8 cellular contexts compared by ENCODE assay signal in the genomic region with DNA sequence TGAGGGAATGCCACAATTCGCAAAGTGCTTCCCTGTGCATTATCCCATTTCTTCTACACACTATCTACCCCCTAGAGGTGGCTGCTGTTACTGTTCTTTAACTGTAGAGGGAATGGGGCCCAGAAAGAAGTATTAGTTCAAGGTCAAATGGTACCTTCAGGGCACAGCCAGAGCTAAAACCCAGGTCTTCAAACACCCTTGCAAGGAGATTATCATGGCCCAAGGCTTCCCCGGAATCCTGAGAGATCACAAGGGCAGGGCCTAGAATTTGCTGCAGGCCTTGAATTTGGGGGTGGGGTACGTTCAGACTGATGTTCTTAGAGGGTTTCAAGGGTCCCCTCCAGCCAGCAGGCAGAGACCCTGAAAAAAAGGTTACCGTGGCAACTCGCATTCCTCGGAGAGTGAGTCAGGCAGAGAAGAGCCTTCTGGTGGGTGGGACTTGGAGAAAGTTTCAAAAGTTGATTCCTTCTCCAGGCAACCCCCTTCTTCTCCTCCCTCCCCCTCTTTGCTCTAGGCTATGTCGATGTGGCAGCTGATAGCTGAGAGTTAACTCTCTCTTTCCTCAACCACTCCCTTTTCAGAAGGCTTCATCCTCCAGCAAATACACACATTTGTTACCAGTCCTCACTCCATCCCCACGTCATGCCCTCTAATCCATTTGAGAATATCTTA. TPM values are rescaled to one million over a fixed set of nuclear protein-coding genes. Genes with fewer than 3 reads are reported as not detected.
A peak's percentile ranks its signal among the peaks of the same experiment; 100 is the strongest.
DNase-seq lines count a peak whose midpoint lies in the region; ATAC-seq, FAIRE-seq and TF ChIP-seq lines count a peak whose summit lies in the region.

No MANE protein-coding gene starts in this region.

- H3K4me3 ChIP-seq in GM12878 (peak overlapping the region; percentile 88), subcutaneous abdominal adipose tissue (ENCODE audit: low read depth in 1 of 5, low read length in 5 of 5) (peak overlapping the region; percentile 81 to 99 (median 86))

- H2AFZ ChIP-seq in GM12878 (ENCODE audit: control insufficient read depth, low read depth, low read length) = no peak overlapping the region

- 80% methylated on average over 7 of the region's 8 CpGs for WGBS in GM12878 (ENCODE audit: insufficient coverage, insufficient replicate concordance, low lambda C conversion rate, missing lambda C conversion rate)

- CTCF ChIA-PET in GM12878 (lab: Yijun Ruan, JAX) = interaction anchor here (0.6 to 4.5 kb wide), 7 partner anchors 10 to 459 kb away, joined by 3 to 23 read pairs (median 4); no protein-coding TSS in a partner anchor

- RAD21 ChIA-PET in GM12878 (lab: Charles Lee; ENCODE audit: unreplicated experiment) = interaction anchor here (1.2 to 1.4 kb wide), 3 partner anchors 27 to 55 kb away, joined by 4 read pairs; no protein-coding TSS in a partner anchor

- H3K9me3 ChIP-seq in GM12878 (replicated peaks; ENCODE audit: control insufficient read depth, insufficient read depth, low read length) (no peaks in the 10 kb centered on the region), subcutaneous abdominal adipose tissue (ENCODE audit: control insufficient read depth in 5 of 5, low read length in 5 of 5) (no peaks in the 10 kb centered on the region)

- no peaks in the 10 kb centered on the region for H4K20me1 ChIP-seq in GM12878 (ENCODE audit: control insufficient read depth, insufficient read depth)

- H3K79me2 ChIP-seq in GM12878 (ENCODE audit: control insufficient read depth, insufficient read depth, low read length) = peaks cover 33% of the 10 kb centered on the region

- in situ Hi-C loops in GM12878 (cut with MboI) = no loop called here

- no peak for TF ChIP-seq RAD21 in GM12878 (IDR thresholded peaks at IDR 0.05; ENCODE audit: insufficient read depth, low read depth, low read length)

- DNase-seq in HK-2 (ENCODE audit: unreplicated experiment) = peak; percentile 58
- DNase-seq in GM12878 (ENCODE audit: low read depth, low spot score) = no peak
- DNase-seq in iPS-NIHi7 (ENCODE audit: extremely low spot score) = peak; percentile 66
- DNase-seq in activated T-cell treated with anti-CD3 and anti-CD28 coated beads, Interleukin-2, amount 50 U/mL, for 1 hour = no peak
- no peak for DNase-seq in NCI-H2171 (lab: John Stamatoyannopoulos, UW)

- SMC1A ChIA-PET in GM12878 (lab: Charles Lee; ENCODE audit: uncharacterized antibody, unreplicated experiment) = interaction anchor here (0.6 to 1.9 kb wide), 7 partner anchors 11 to 197 kb away, joined by 3 to 5 read pairs (median 3); no protein-coding TSS in a partner anchor

- FAIRE-seq in GM12878 (lab: Jason Lieb, UNC) = no peak

- no peak for TF ChIP-seq POLR2A in GM12878 (IDR thresholded peaks at IDR 0.05; ENCODE audit: low read depth, low read length)

- H3K36me3 ChIP-seq in GM12878 (ENCODE audit: control insufficient read depth in 2 of 2, insufficient read depth in 2 of 2, low read length in 1 of 2) (no peaks in the 10 kb centered on the region), subcutaneous abdominal adipose tissue (ENCODE audit: control insufficient read depth in 5 of 5, insufficient read depth in 5 of 5, low read length in 5 of 5) (peaks cover 9 to 23% (median 17%) of the 10 kb centered on the region in 5 donors)

- TF ChIP-seq CTCF in GM12878 (IDR thresholded peaks at IDR 0.05 in 2 of 3, conservative IDR thresholded peaks at IDR 0.05 in 1 of 3; ENCODE audit: control insufficient read depth in 2 of 3, extremely low read depth in 1 of 3, insufficient read depth in 1 of 3, low read depth in 3 of 3, low read length in 3 of 3) = peak; percentile 0 to 40 (median 27); a peak in 3 of 6 replicates

- peaks cover 10% of the 10 kb centered on the region for H3K4me1 ChIP-seq in GM12878 (ENCODE audit: control insufficient read depth, insufficient read depth, low read length)
- H3K4me1 ChIP-seq in subcutaneous abdominal adipose tissue (ENCODE audit: control insufficient read depth in 5 of 5, insufficient read depth in 5 of 5, low read length in 5 of 5) = peaks cover 15 to 79% (median 66%) of the 10 kb centered on the region in 5 donors

- H3K4me2 ChIP-seq in GM12878 (ENCODE audit: control insufficient read depth, insufficient read depth) = peak overlapping the region; percentile 60

- H3K27me3 ChIP-seq in GM12878 (replicated peaks in 1 of 2; ENCODE audit: control insufficient read depth in 2 of 2, insufficient read depth in 2 of 2, low read length in 1 of 2) (no peaks in the 10 kb centered on the region), subcutaneous abdominal adipose tissue (ENCODE audit: control insufficient read depth in 5 of 5, insufficient read depth in 4 of 5, low read length in 5 of 5) (no peaks in the 10 kb centered on the region)

- peak; percentile 31; the same call in 1 of the 3 replicates for ATAC-seq in GM12878
- ATAC-seq in GM19397 (IDR thresholded peaks at IDR 0.05; ENCODE audit: unreplicated experiment) = no peak
- ATAC-seq in HG03135 (IDR thresholded peaks at IDR 0.05; ENCODE audit: unreplicated experiment) = no peak

- TF ChIP-seq EP300 in GM12878 (IDR thresholded peaks at IDR 0.05; ENCODE audit: borderline replicate concordance in 1 of 2, control insufficient read depth in 1 of 2, low read depth in 2 of 2, low read length in 2 of 2) = no peak

- POLR2A ChIA-PET in GM12878 (lab: Charles Lee) = interaction anchor here (0.7 to 1.6 kb wide), 3 partner anchors 9 to 346 kb away, joined by 3 to 7 read pairs (median 7); no protein-coding TSS in a partner anchor

- BruUV-seq in GM12878 (replicated peaks; lab: Mats Ljungman, UMichigan) = no TSS peak

- H3K27ac ChIP-seq in GM12878 (ENCODE audit: control insufficient read depth, insufficient read depth) (no peak overlapping the region; the same call in 1 of the 2 replicates), subcutaneous abdominal adipose tissue (ENCODE audit: low read depth, low read length) (peak overlapping the region; percentile 99)

- intact Hi-C loops in GM12878 (cut with micrococcal nuclease; ENCODE audit: unreplicated experiment) = no loop called here

- H3K9ac ChIP-seq in GM12878 (ENCODE audit: control insufficient read depth, insufficient read depth, low read length) (peak overlapping the region; percentile 37; the same call in 1 of the 2 replicates), subcutaneous abdominal adipose tissue (ENCODE audit: low read length in 5 of 5) (peak overlapping the region; percentile 76 to 99 (median 83))

TF ChIP-seq in GM12878, 131 proteins besides CTCF, POLR2A, EP300 and RAD21:
- no peak for TF ChIP-seq PRDM15 (CRISPR knock-in tag; IDR thresholded peaks at IDR 0.05)
- TF ChIP-seq SMC3 (IDR thresholded peaks at IDR 0.05; ENCODE audit: borderline replicate concordance, low read length) = peak; percentile 5; the same call in 1 of the 2 replicates
- no peak for TF ChIP-seq ZNF217 (IDR thresholded peaks at IDR 0.05)
- no peak for TF ChIP-seq JUNB (IDR thresholded peaks at IDR 0.05)
- no peak for TF ChIP-seq ZNF622 (IDR thresholded peaks at IDR 0.05)
- TF ChIP-seq BHLHE40 (IDR thresholded peaks at IDR 0.05; ENCODE audit: borderline replicate concordance in 1 of 2, low read depth in 2 of 2, low read length in 1 of 2) = no peak

RNA-seq across cellular contexts. Expression of gene SPARC, which starts 1.9 kb away (rescaled TPM):
- total RNA-seq in GM12878 (2013; cell fraction: nucleolus; rRNA removed) = 4.7 and 7.5 TPM in 2 replicates
- total RNA-seq in GM12878 (2014; rRNA removed) (49.3 and 52.9 TPM in 2 replicates), GM12878 (2014; rRNA removed; fragmentation: Illumina TruSeq; extraction: Trizol) (40.7 and 41.6 TPM in 2 replicates), GM12878 (2021) (81.7 and 89.7 TPM in 2 replicates)
- 16.9 TPM for polyA plus RNA-seq in GM12878 (2011; ENCODE audit: low read depth)
- polyA plus RNA-seq in GM12878 (2011; rRNA removed) (21.3 and 29.6 TPM in 2 replicates), GM12878 (2014; fragmentation: Illumina TruSeq; extraction: Trizol) (49.9 and 70.3 TPM in 2 replicates), GM12878 (2014; fragmentation: Nextera tagmentation; extraction: Ambion mirVana) (10 to 100 TPM; 42.9 to 62.5 TPM), GM12878 (2014; rRNA removed) (51.5 and 62.0 TPM in 2 replicates), GM12878 (2016; fragmentation: Nextera tagmentation; extraction: Ambion mirVana) (100 to 1,000 TPM; 141 to 154 TPM)
- 27.5 and 37.0 TPM in 2 replicates for polyA plus RNA-seq in GM12878 (2011; cell fraction: cytosol; rRNA removed)
- polyA plus RNA-seq in GM12878 (2011; cell fraction: nucleus; rRNA removed) = 26.6 and 29.9 TPM in 2 replicates
- polyA plus RNA-seq in GM12878 (2012) = 34.9 and 54.3 TPM in 2 replicates
- 16.0 and 23.7 TPM in 2 replicates for polyA minus RNA-seq in GM12878 (2011; rRNA and poly(A)+ RNA removed)
- 6.7 and 10.8 TPM in 2 replicates for polyA minus RNA-seq in GM12878 (2011; cell fraction: cytosol; rRNA and poly(A)+ RNA removed)
- polyA minus RNA-seq in GM12878 (2011; cell fraction: nucleus; rRNA and poly(A)+ RNA removed) = 1.9 and 3.7 TPM in 2 replicates

Comparison
In these comparisons a context has a peak if more than half of its experiments do, and no peak if none do; other contexts are left out.
1. DNase-seq: peak in HK-2 (single experiment) and iPS-NIHi7 (single experiment); none in GM12878 (single experiment), activated T-cell treated with anti-CD3 and anti-CD28 coated beads, Interleukin-2, amount 50 U/mL, for 1 hour (single experiment) and NCI-H2171 (single experiment).